20 cellular contexts compared by ENCODE assay signal in the genomic region with DNA sequence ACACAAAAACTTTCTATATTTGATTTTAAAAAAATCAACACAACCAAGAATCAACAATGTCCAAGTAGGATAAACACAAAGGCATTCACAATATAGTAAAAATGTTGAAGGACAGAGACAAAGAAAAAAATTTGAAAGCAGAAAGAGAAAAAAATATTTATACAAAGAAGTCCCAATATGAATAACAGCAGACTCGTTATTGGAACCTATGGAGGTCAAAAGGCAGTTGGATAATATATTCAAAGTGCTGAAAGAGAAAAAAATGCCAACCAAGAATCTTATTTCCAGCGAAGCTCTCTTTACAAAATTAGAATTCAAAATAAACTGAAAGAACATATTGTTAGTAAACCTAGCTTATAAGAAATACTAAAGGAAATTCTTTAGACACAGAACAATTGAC.
"Had no signal": no experiment of that assay in that cellular context is flagged by ENCODE, and none has a peak within 500 bp of the region (broad histone marks: within the 10 kb centered on the region; RNA-seq: fewer than 3 reads in every experiment).

No MANE protein-coding gene starts in this region.

- H2AFZ ChIP-seq: parathyroid adenoma had no signal

- ATAC-seq: activated CD8-positive, alpha-beta memory T cell treated with anti-CD3 and anti-CD28 coated beads, Interleukin-2, amount 10 ng/mL, durations not matched to agents 7 days and 5 days; activated T-helper 17 cell treated with anti-CD3 and anti-CD28 coated beads, Interleukin-2, amount 50 U/mL, for 72 hours; gastroesophageal sphincter had no signal

- H3K9ac ChIP-seq: parathyroid adenoma had no signal

- H3K36me3 Mint-ChIP-seq: activated CD8-positive, alpha-beta memory T cell treated with anti-CD3 and anti-CD28 coated beads, Interleukin-2, amount 10 ng/mL, durations not matched to agents 7 days and 5 days; activated naive CD8-positive, alpha-beta T cell treated with anti-CD3 and anti-CD28 coated beads, Interleukin-2, amount 10 ng/mL, durations not matched to agents 7 days and 5 days had no signal

- H3K4me3 ChIP-seq: coronary artery, gastroesophageal sphincter, tibial artery had no signal

- FAIRE-seq: endometrium had no signal

- H3K9me3 ChIP-seq: gastroesophageal sphincter, tibial artery had no signal

- H3K36me3 ChIP-seq: brain microvascular endothelial cell, gastroesophageal sphincter, tibial artery had no signal

- H3K4me3 Mint-ChIP-seq: activated CD4-positive, alpha-beta memory T cell treated with anti-CD3 and anti-CD28 coated beads, Interleukin-2, amount 10 ng/mL, durations not matched to agents 7 days and 5 days; activated CD8-positive, alpha-beta memory T cell treated with anti-CD3 and anti-CD28 coated beads, Interleukin-2, amount 10 ng/mL, durations not matched to agents 7 days and 5 days; activated naive CD8-positive, alpha-beta T cell treated with anti-CD3 and anti-CD28 coated beads, Interleukin-2, amount 10 ng/mL, durations not matched to agents 7 days and 5 days; activated T-helper 17 cell treated with anti-CD3 and anti-CD28 coated beads, Interleukin-2, amount 50 U/mL, for 72 hours; mesothelial cell of epicardium; nephron had no signal

- H3K4me1 ChIP-seq: gastroesophageal sphincter, parathyroid adenoma, tibial artery had no signal

- H3K27ac ChIP-seq: brain microvascular endothelial cell, coronary artery, gastroesophageal sphincter, parathyroid adenoma, tibial artery had no signal

- H3K79me2 ChIP-seq: parathyroid adenoma had no signal

- H3K27me3 ChIP-seq: brain microvascular endothelial cell, gastroesophageal sphincter, tibial artery had no signal

- H3K4me1 Mint-ChIP-seq: activated CD4-positive, alpha-beta memory T cell treated with anti-CD3 and anti-CD28 coated beads, Interleukin-2, amount 10 ng/mL, durations not matched to agents 7 days and 5 days; activated CD8-positive, alpha-beta memory T cell treated with anti-CD3 and anti-CD28 coated beads, Interleukin-2, amount 10 ng/mL, durations not matched to agents 7 days and 5 days; activated naive CD8-positive, alpha-beta T cell treated with anti-CD3 and anti-CD28 coated beads, Interleukin-2, amount 10 ng/mL, durations not matched to agents 7 days and 5 days; activated T-helper 17 cell treated with anti-CD3 and anti-CD28 coated beads, Interleukin-2, amount 50 U/mL, for 72 hours; mesothelial cell of epicardium; nephron had no signal

- H3K27ac Mint-ChIP-seq: activated CD4-positive, alpha-beta memory T cell treated with anti-CD3 and anti-CD28 coated beads, Interleukin-2, amount 10 ng/mL, durations not matched to agents 7 days and 5 days; activated CD8-positive, alpha-beta memory T cell treated with anti-CD3 and anti-CD28 coated beads, Interleukin-2, amount 10 ng/mL, durations not matched to agents 7 days and 5 days; activated naive CD8-positive, alpha-beta T cell treated with anti-CD3 and anti-CD28 coated beads, Interleukin-2, amount 10 ng/mL, durations not matched to agents 7 days and 5 days; activated T-helper 17 cell treated with anti-CD3 and anti-CD28 coated beads, Interleukin-2, amount 50 U/mL, for 72 hours; mesothelial cell of epicardium; nephron had no signal

- DNase-seq: activated CD4-positive, alpha-beta memory T cell treated with anti-CD3 and anti-CD28 coated beads, Interleukin-2, amount 10 ng/mL, durations not matched to agents 7 days and 5 days; activated CD4-positive, alpha-beta T cell treated with anti-CD3 and anti-CD28 coated beads for 48 hours; activated CD4-positive, CD25-positive, alpha-beta regulatory T cell; activated CD8-positive, alpha-beta memory T cell treated with anti-CD3 and anti-CD28 coated beads, Interleukin-2, amount 10 ng/mL, durations not matched to agents 7 days and 5 days; activated naive CD4-positive, alpha-beta T cell treated with Interleukin-2 at 50 U/mL for 16 hours; activated naive CD8-positive, alpha-beta T cell treated with anti-CD3 and anti-CD28 coated beads, Interleukin-2, amount 10 ng/mL, durations not matched to agents 7 days and 5 days; brain microvascular endothelial cell; central memory CD4-positive, alpha-beta T cell; erythroblast; stimulated activated CD4-positive, alpha-beta T cell treated with anti-CD3 and anti-CD28 coated beads, Interleukin-2, amount 100 ng/mL, for 24 hours; stimulated activated naive CD4-positive, alpha-beta T cell treated with Interleukin-2 at 50 U/mL for 16 hours; substantia nigra; tibial artery had no signal

- H3K27me3 Mint-ChIP-seq: activated CD4-positive, alpha-beta memory T cell treated with anti-CD3 and anti-CD28 coated beads, Interleukin-2, amount 10 ng/mL, durations not matched to agents 7 days and 5 days; activated CD8-positive, alpha-beta memory T cell treated with anti-CD3 and anti-CD28 coated beads, Interleukin-2, amount 10 ng/mL, durations not matched to agents 7 days and 5 days; activated naive CD8-positive, alpha-beta T cell treated with anti-CD3 and anti-CD28 coated beads, Interleukin-2, amount 10 ng/mL, durations not matched to agents 7 days and 5 days; activated T-helper 17 cell treated with anti-CD3 and anti-CD28 coated beads, Interleukin-2, amount 50 U/mL, for 72 hours had no signal
